ENCODE assay signal across 10 cellular contexts in the genomic region with DNA sequence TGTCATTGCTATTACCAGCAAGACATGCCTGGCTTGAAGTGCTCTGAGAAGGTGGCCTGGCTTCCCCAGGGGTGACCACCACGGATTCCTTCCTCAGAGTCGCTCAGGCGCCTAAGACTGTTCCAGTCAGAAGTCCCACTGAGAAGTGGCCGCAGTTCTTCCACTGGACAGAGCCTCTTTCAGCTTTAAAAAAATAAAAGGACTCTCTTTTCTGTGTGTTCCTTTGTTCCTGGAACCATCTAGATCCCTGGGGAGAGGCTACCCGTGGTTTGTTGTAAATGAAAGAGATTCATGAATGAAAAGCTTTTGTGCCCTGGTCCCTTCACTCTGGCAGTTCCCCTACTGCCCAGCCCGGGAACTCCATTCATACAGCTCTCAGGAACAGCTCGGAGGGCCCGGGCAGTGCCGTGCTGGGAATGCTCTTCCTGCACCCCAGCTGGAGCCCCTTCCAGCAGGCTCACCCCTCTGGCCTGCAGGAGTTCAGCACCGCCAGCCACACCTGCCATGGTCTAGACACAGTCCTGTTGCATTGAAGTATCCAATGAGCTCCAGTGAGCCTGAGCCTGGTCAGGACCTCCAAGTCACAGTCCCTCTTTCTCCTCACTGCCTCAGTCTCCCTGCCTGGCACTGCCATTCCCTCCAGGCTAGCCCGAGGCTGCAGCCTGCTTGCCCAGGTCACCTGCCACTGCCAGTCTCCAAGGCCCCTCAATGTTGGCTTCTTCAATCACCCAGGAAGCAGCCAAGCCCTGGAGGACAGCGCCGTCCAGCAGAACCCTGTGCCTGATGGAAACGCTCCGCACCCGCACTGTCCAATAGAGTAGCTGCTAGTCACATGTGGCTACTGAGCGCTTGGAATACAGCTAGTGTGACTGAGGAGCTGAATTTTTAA.
A peak's percentile ranks its signal among the peaks of the same experiment; 100 is the strongest.
DNase-seq lines count a peak whose midpoint lies in the region; ATAC-seq and TF ChIP-seq lines count a peak whose summit lies in the region.
"Had no signal": no experiment of that assay in that cellular context is flagged by ENCODE, and none has a peak within 500 bp of the region (broad histone marks: within the 10 kb centered on the region; RNA-seq: fewer than 3 reads in every experiment).

No MANE protein-coding gene starts in this region.

- H3K36me3 ChIP-seq in mucosa of descending colon (ENCODE audit: low read depth), result no peaks in the 10 kb centered on the region
- H3K36me3 ChIP-seq: left lung had no signal

- no peak overlapping the region for H3K4me3 ChIP-seq in mucosa of descending colon
- H3K4me3 ChIP-seq: left lung had no signal

- TF ChIP-seq CTCF in mucosa of descending colon (IDR thresholded peaks at IDR 0.05), result no peak

- peak; percentile 41 for DNase-seq in G401 (ENCODE audit: low spot score)
- peak; percentile 54 for DNase-seq in NCI-H2029 (lab: John Stamatoyannopoulos, UW)
- no peak for DNase-seq in mucosa of descending colon
- DNase-seq in stimulated activated CD4-positive, alpha-beta T cell treated with anti-CD3 and anti-CD28 coated beads, Interleukin-4, amount 100 ng/mL, for 24 hours, result no peak
- DNase-seq in stimulated activated CD8-positive, alpha-beta memory T cell treated with anti-CD3 and anti-CD28 coated beads, Interleukin-4, amount 100 ng/mL, for 48 hours, result no peak
- no peak for DNase-seq in DMS114 treated with DMSO at 0.1 percent for 48 hours (lab: John Stamatoyannopoulos, UW; ENCODE audit: unreplicated experiment)
- DNase-seq: activated CD4-positive, CD25-positive, alpha-beta regulatory T cell; left lung had no signal

- peak overlapping the region; percentile 79 for H3K27ac ChIP-seq in cingulate gyrus (ENCODE audit: low read depth, low read length)
- H3K27ac ChIP-seq: left lung had no signal

- no peaks in the 10 kb centered on the region for H3K4me1 ChIP-seq in mucosa of descending colon (ENCODE audit: low read depth)

- ATAC-seq in mucosa of descending colon, result peak; percentile 11
- ATAC-seq in HG03457 (IDR thresholded peaks at IDR 0.05; ENCODE audit: unreplicated experiment), result no peak
- ATAC-seq: left lung had no signal

- peaks cover 14% of the 10 kb centered on the region for H3K9me3 ChIP-seq in mucosa of descending colon

- in situ Hi-C loops in G401 (cut with HindIII; ENCODE audit: low sequenced_read_pairs), result no loop called here

- intact Hi-C loops in mucosa of descending colon (cut with DNase I, micrococcal nuclease), result no loop called here

Comparison
In these comparisons a context has a peak if more than half of its experiments do, and no peak if none do; other contexts are left out.
1. DNase-seq: peak in G401 (single experiment) and NCI-H2029 (single experiment); none in mucosa of descending colon (0 of 3), stimulated activated CD4-positive, alpha-beta T cell treated with anti-CD3 and anti-CD28 coated beads, Interleukin-4, amount 100 ng/mL, for 24 hours (single experiment), stimulated activated CD8-positive, alpha-beta memory T cell treated with anti-CD3 and anti-CD28 coated beads, Interleukin-4, amount 100 ng/mL, for 48 hours (single experiment) and DMS114 treated with DMSO at 0.1 percent for 48 hours (single experiment).